ENCODE assay signal across 1 cellular context in genomic region chr12:57430117-57430930, GRCh38.
A peak's percentile ranks its signal among the peaks of the same experiment; 100 is the strongest.
TF ChIP-seq lines count a peak whose summit lies in the region.

No MANE protein-coding gene starts in this region.

TF ChIP-seq in K562, 482 proteins besides CTCF, POLR2A, EP300 and RAD21 (continued from another document and continues in another):
- TF ChIP-seq E2F8 (IDR thresholded peaks at IDR 0.05; ENCODE audit: low read depth, partially characterized antibody) (no peak), CBX1 (IDR thresholded peaks at IDR 0.05; ENCODE audit: low read depth) (0 out of 2 replicates have a peak, but pooled peaks have one; percentile 27), UBTF (IDR thresholded peaks at IDR 0.05; ENCODE audit: borderline replicate concordance in 1 of 2, low read depth in 2 of 2, low read length in 2 of 2) (no peak), ZNF384 (IDR thresholded peaks at IDR 0.05; ENCODE audit: low read depth, low read length) (no peak), FOXA3 (CRISPR knock-in tag; conservative IDR thresholded peaks at IDR 0.05 in 1 of 2, IDR thresholded peaks at IDR 0.05 in 1 of 2) (no peak), ZNF431 (CRISPR knock-in tag; IDR thresholded peaks at IDR 0.05) (no peak), NFXL1 (CRISPR knock-in tag; IDR thresholded peaks at IDR 0.05) (no peak), ZNF830 (CRISPR knock-in tag; IDR thresholded peaks at IDR 0.05) (no peak), NR2C1 (IDR thresholded peaks at IDR 0.05) (no peak), NR2C1 (tag; IDR thresholded peaks at IDR 0.05) (peak; percentile 27; the same call in 1 of the 2 replicates), AFF1 (IDR thresholded peaks at IDR 0.05; ENCODE audit: low read depth in 1 of 2, partially characterized antibody in 2 of 2) (peak in 1 of 2 experiments; percentile 33), HMGXB4 (CRISPR knock-in tag; IDR thresholded peaks at IDR 0.05) (0 out of 2 replicates have a peak, but pooled peaks have one; percentile 58), RAD51 (IDR thresholded peaks at IDR 0.05; ENCODE audit: borderline replicate concordance, low read depth) (0 out of 2 replicates have a peak, but pooled peaks have one; percentile 5), SRF (CRISPR knock-in tag; IDR thresholded peaks at IDR 0.05) (no peak), STAT6 (CRISPR knock-in tag; IDR thresholded peaks at IDR 0.05) (no peak), RNF219 (CRISPR knock-in tag; IDR thresholded peaks at IDR 0.05) (no peak), ARID3B (CRISPR knock-in tag; IDR thresholded peaks at IDR 0.05; ENCODE audit: borderline replicate concordance) (no peak), ZMIZ1 (IDR thresholded peaks at IDR 0.05; ENCODE audit: low read depth in 2 of 2, low read length in 2 of 2) (no peak), DNMT1 (IDR thresholded peaks at IDR 0.05) (no peak), ZNF586 (CRISPR knock-in tag; conservative IDR thresholded peaks at IDR 0.05) (no peak), HDGF (IDR thresholded peaks at IDR 0.05) (no peak), NONO (IDR thresholded peaks at IDR 0.05; ENCODE audit: low read depth in 2 of 2, low read length in 1 of 2) (peak in 1 of 2 experiments; percentile 47; a peak in 1 of 4 replicates), TFAM (CRISPR knock-in tag; conservative IDR thresholded peaks at IDR 0.05) (no peak), DMBX1 (CRISPR knock-in tag; IDR thresholded peaks at IDR 0.05; ENCODE audit: borderline replicate concordance) (no peak), EZH2 (IDR thresholded peaks at IDR 0.05; ENCODE audit: borderline replicate concordance, low read depth, low read length) (no peak), BHLHE40 (IDR thresholded peaks at IDR 0.05; ENCODE audit: low read length) (0 out of 2 replicates have a peak, but pooled peaks have one; percentile 17), SNIP1 (IDR thresholded peaks at IDR 0.05; ENCODE audit: low read depth) (no peak), LCOR (CRISPR knock-in tag; IDR thresholded peaks at IDR 0.05) (peak; percentile 38; the same call in 1 of the 2 replicates), HEY1 (CRISPR knock-in tag; IDR thresholded peaks at IDR 0.05; ENCODE audit: borderline replicate concordance) (no peak), MYNN (IDR thresholded peaks at IDR 0.05) (no peak), MYNN (CRISPR knock-in tag; IDR thresholded peaks at IDR 0.05) (no peak), POLR2AphosphoS5 (IDR thresholded peaks at IDR 0.05; ENCODE audit: control insufficient read depth, insufficient read depth, low read depth, low read length) (peak; percentile 63; the same call in 1 of the 2 replicates), ZFX (CRISPR knock-in tag; IDR thresholded peaks at IDR 0.05) (peak; percentile 86)
